Comparison of ENCODE assay signal across 31 cellular contexts in genomic region chr17:33115351-33115750, GRCh38.
"Had no signal": no experiment of that assay in that cellular context is flagged by ENCODE, and none has a peak within 500 bp of the region (broad histone marks: within the 10 kb centered on the region; RNA-seq: fewer than 3 reads in every experiment).

No MANE protein-coding gene starts in this region.

- H3K27me3 ChIP-seq: Peyer's patch had no signal

- H3K4me2 ChIP-seq: KMS-11 had no signal

- FAIRE-seq: bronchial epithelial cell had no signal

- H3K27ac ChIP-seq: KMS-11, Peyer's patch, WERI-Rb-1 had no signal

- H3K36me3 ChIP-seq: Peyer's patch, WERI-Rb-1 had no signal

- H3K4me3 ChIP-seq: Peyer's patch had no signal

- ATAC-seq: activated CD8-positive, alpha-beta T cell treated with anti-CD3 and anti-CD28 coated beads for 36 hours; activated naive CD4-positive, alpha-beta T cell treated with anti-CD3 and anti-CD28 coated beads, Interleukin-2, amount 50 U/mL, for 72 hours; PC-3; Right ventricle myocardium inferior had no signal

- H3K9me3 ChIP-seq: Peyer's patch had no signal

- H3K9ac ChIP-seq: KMS-11 had no signal

- H3K4me1 ChIP-seq: Peyer's patch had no signal

- DNase-seq: activated CD4-positive, alpha-beta T cell treated with anti-CD3 and anti-CD28 coated beads for 1 hour; activated CD4-positive, alpha-beta T cell treated with anti-CD3 and anti-CD28 coated beads, Interleukin-2, amount 10 ng/mL, durations not matched to agents 24 days and 14 days; activated CD4-positive, alpha-beta T cell treated with anti-CD3 and anti-CD28 coated beads, Interleukin-2, amount 50 U/mL, for 4 hours; activated CD4-positive, CD25-positive, alpha-beta regulatory T cell; activated CD8-positive, alpha-beta T cell treated with anti-CD3 and anti-CD28 coated beads for 36 hours; activated gamma-delta T cell treated with Interleukin-2 at 50 U/mL for 16 hours; activated naive CD4-positive, alpha-beta T cell treated with anti-CD3 and anti-CD28 coated beads for 36 hours; activated T-cell treated with anti-CD3 and anti-CD28 coated beads, Interleukin-2, amount 50 U/mL, for 24 hours; NCI-H1105; NCI-H1417 treated with DMSO at 0.1 percent for 48 hours; NCI-H1694; NCI-H1930; NCI-H2081 treated with DMSO at 0.1 percent for 48 hours; NCI-H226; NCI-H446 treated with DMSO at 0.1 percent for 48 hours; NCI-H524; NCI-H69; NK-92 treated with Interleukin-12 subunit alpha and Interleukin-12 subunit beta, amount 100 ng/mL, for 24 hours; PC-3; Peyer's patch; RPMI8226; SIG-M5; SW 1271; T-helper 1 cell; T-helper 2 cell; T-helper 9 cell; WERI-Rb-1 had no signal
